In genomic region chr4:119667802-119668201, GRCh38 we compare ENCODE assay signal across 1 cellular context.
TF ChIP-seq lines count a peak whose summit lies in the region.

No MANE protein-coding gene starts in this region.

TF ChIP-seq in SK-N-SH, 30 proteins besides CTCF, POLR2A, EP300 and RAD21 (continued from another document):
- TF ChIP-seq USF1 (IDR thresholded peaks at IDR 0.05; ENCODE audit: borderline replicate concordance, low read depth) (no peak), JUND (IDR thresholded peaks at IDR 0.05) (no peak), FOXM1 (IDR thresholded peaks at IDR 0.05; ENCODE audit: low read depth) (no peak), FOSL2 (IDR thresholded peaks at IDR 0.05; ENCODE audit: borderline replicate concordance, low read depth) (no peak), EZH2phosphoT487 (IDR thresholded peaks at IDR 0.05; ENCODE audit: borderline replicate concordance, low read depth) (no peak), SMC3 (IDR thresholded peaks at IDR 0.05; ENCODE audit: low read depth, low read length) (no peak), FOXJ3 (CRISPR knock-in tag; IDR thresholded peaks at IDR 0.05) (no peak), TCF12 (IDR thresholded peaks at IDR 0.05) (no peak), RFX5 (IDR thresholded peaks at IDR 0.05; ENCODE audit: low read length) (no peak)
- TF ChIP-seq, protein P1, sequence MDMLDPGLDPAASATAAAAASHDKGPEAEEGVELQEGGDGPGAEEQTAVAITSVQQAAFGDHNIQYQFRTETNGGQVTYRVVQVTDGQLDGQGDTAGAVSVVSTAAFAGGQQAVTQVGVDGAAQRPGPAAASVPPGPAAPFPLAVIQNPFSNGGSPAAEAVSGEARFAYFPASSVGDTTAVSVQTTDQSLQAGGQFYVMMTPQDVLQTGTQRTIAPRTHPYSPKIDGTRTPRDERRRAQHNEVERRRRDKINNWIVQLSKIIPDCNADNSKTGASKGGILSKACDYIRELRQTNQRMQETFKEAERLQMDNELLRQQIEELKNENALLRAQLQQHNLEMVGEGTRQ (IDR thresholded peaks at IDR 0.05; ENCODE audit: borderline replicate concordance, low read depth, low read length): no peak
- TF ChIP-seq, protein P2, sequence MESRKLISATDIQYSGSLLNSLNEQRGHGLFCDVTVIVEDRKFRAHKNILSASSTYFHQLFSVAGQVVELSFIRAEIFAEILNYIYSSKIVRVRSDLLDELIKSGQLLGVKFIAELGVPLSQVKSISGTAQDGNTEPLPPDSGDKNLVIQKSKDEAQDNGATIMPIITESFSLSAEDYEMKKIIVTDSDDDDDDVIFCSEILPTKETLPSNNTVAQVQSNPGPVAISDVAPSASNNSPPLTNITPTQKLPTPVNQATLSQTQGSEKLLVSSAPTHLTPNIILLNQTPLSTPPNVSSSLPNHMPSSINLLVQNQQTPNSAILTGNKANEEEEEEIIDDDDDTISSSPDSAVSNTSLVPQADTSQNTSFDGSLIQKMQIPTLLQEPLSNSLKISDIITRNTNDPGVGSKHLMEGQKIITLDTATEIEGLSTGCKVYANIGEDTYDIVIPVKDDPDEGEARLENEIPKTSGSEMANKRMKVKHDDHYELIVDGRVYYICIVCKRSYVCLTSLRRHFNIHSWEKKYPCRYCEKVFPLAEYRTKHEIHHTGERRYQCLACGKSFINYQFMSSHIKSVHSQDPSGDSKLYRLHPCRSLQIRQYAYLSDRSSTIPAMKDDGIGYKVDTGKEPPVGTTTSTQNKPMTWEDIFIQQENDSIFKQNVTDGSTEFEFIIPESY (IDR thresholded peaks at IDR 0.05; ENCODE audit: borderline replicate concordance, low read depth): no peak
